ENCODE assay signal across 35 cellular contexts in the genomic region with DNA sequence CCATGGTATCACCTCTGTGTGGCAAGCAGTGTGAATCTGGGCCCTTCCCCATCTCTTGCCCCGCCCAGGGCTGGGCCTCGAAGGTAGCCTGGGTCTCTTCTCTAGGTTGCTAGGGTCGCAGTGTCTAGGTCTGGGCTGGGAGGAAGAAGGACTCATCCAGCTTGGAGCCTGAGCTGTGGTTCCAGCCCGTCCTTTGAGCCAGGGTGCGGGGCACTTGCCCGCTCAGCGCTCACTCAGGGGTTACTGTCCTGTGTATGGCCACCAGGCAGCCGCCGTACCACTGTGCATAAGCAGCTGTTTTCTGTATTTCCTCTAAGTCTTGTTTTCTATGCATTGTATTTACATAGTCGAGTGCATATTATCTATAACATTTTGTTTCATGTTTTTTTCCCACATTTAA.
"Had no signal": no experiment of that assay in that cellular context is flagged by ENCODE, and none has a peak within 500 bp of the region (broad histone marks: within the 10 kb centered on the region; RNA-seq: fewer than 3 reads in every experiment).

No MANE protein-coding gene starts in this region.

- ATAC-seq: activated CD8-positive, alpha-beta T cell treated with anti-CD3 and anti-CD28 coated beads for 36 hours; activated T-cell treated with anti-CD3 and anti-CD28 coated beads, Interleukin-2, amount 50 U/mL, for 72 hours; activated T-helper 17 cell treated with anti-CD3 and anti-CD28 coated beads, Interleukin-2, amount 50 U/mL, for 72 hours; PC-3; SK-N-SH treated with all-trans-retinoic acid at 6 μM for 48 hours; T-cell; T-helper 17 cell had no signal

- H3K27me3 ChIP-seq: adrenal gland, MG63, Peyer's patch had no signal

- H3K9me3 ChIP-seq: adrenal gland, Peyer's patch had no signal

- H3K36me3 ChIP-seq: adrenal gland had no signal

- H3K27ac ChIP-seq: adrenal gland, Peyer's patch, VCaP had no signal

- H3K27ac Mint-ChIP-seq: activated B cell treated with CpG ODN at 0.5 μM for 24 hours; activated CD4-positive, alpha-beta T cell treated with anti-CD3 and anti-CD28 coated beads, Interleukin-2, amount 10 ng/mL, durations not matched to agents 24 days and 14 days; activated CD8-positive, alpha-beta T cell treated with anti-CD3 and anti-CD28 coated beads for 36 hours; activated naive CD4-positive, alpha-beta T cell treated with anti-CD3 and anti-CD28 coated beads for 36 hours; activated naive CD4-positive, alpha-beta T cell treated with anti-CD3 and anti-CD28 coated beads, Interleukin-2, amount 50 U/mL, for 72 hours; activated T-cell treated with anti-CD3 and anti-CD28 coated beads, Interleukin-2, amount 50 U/mL, for 72 hours; activated T-helper 17 cell treated with anti-CD3 and anti-CD28 coated beads, Interleukin-2, amount 50 U/mL, for 72 hours; brain; T-cell; T-helper 17 cell had no signal

- DNase-seq: activated B cell treated with CpG ODN at 0.5 μM for 24 hours; activated CD4-positive, alpha-beta T cell treated with anti-CD3 and anti-CD28 coated beads for 1 hour; activated CD4-positive, alpha-beta T cell treated with anti-CD3 and anti-CD28 coated beads, Interleukin-2, amount 10 ng/mL, durations not matched to agents 24 days and 14 days; activated CD4-positive, alpha-beta T cell treated with anti-CD3 and anti-CD28 coated beads, Interleukin-2, amount 50 U/mL, for 4 hours; activated CD8-positive, alpha-beta T cell treated with anti-CD3 and anti-CD28 coated beads for 36 hours; activated gamma-delta T cell treated with Interleukin-2 at 50 U/mL for 16 hours; activated naive CD4-positive, alpha-beta T cell treated with anti-CD3 and anti-CD28 coated beads for 36 hours; activated T-cell treated with anti-CD3 and anti-CD28 coated beads, Interleukin-2, amount 50 U/mL, for 1 hour; activated T-cell treated with anti-CD3 and anti-CD28 coated beads, Interleukin-2, amount 50 U/mL, for 72 hours; central memory CD4-positive, alpha-beta T cell; Kasumi-1; KG1; MG63; NCI-H1048; NCI-H1436 treated with DMSO at 0.1 percent for 48 hours; NCI-H187; NCI-H2107; NCI-H2171; NCI-H510A; NCI-H526; NCI-H748 treated with DMSO at 0.1 percent for 48 hours; NK-92 treated with Interleukin-12 subunit alpha and Interleukin-12 subunit beta, amount 100 ng/mL, for 24 hours; PC-3; Peyer's patch; RPMI8226; SIG-M5; T-helper 17 cell; T-helper 9 cell had no signal

- H3K4me3 ChIP-seq: adrenal gland, MG63, Peyer's patch had no signal

- H3K4me3 Mint-ChIP-seq: activated B cell treated with CpG ODN at 0.5 μM for 24 hours; activated CD4-positive, alpha-beta T cell treated with anti-CD3 and anti-CD28 coated beads, Interleukin-2, amount 10 ng/mL, durations not matched to agents 24 days and 14 days; activated CD8-positive, alpha-beta T cell treated with anti-CD3 and anti-CD28 coated beads for 36 hours; activated naive CD4-positive, alpha-beta T cell treated with anti-CD3 and anti-CD28 coated beads for 36 hours; activated T-cell treated with anti-CD3 and anti-CD28 coated beads, Interleukin-2, amount 50 U/mL, for 72 hours; activated T-helper 17 cell treated with anti-CD3 and anti-CD28 coated beads, Interleukin-2, amount 50 U/mL, for 72 hours; brain; T-cell; T-helper 17 cell had no signal

- H3K4me1 ChIP-seq: adrenal gland, Peyer's patch had no signal

- H3K27me3 Mint-ChIP-seq: activated B cell treated with CpG ODN at 0.5 μM for 24 hours; activated CD4-positive, alpha-beta T cell treated with anti-CD3 and anti-CD28 coated beads, Interleukin-2, amount 10 ng/mL, durations not matched to agents 24 days and 14 days; activated CD8-positive, alpha-beta T cell treated with anti-CD3 and anti-CD28 coated beads for 36 hours; activated T-helper 17 cell treated with anti-CD3 and anti-CD28 coated beads, Interleukin-2, amount 50 U/mL, for 72 hours; brain; T-cell; T-helper 17 cell had no signal

- H3K4me1 Mint-ChIP-seq: brain had no signal
